In the genomic region with DNA sequence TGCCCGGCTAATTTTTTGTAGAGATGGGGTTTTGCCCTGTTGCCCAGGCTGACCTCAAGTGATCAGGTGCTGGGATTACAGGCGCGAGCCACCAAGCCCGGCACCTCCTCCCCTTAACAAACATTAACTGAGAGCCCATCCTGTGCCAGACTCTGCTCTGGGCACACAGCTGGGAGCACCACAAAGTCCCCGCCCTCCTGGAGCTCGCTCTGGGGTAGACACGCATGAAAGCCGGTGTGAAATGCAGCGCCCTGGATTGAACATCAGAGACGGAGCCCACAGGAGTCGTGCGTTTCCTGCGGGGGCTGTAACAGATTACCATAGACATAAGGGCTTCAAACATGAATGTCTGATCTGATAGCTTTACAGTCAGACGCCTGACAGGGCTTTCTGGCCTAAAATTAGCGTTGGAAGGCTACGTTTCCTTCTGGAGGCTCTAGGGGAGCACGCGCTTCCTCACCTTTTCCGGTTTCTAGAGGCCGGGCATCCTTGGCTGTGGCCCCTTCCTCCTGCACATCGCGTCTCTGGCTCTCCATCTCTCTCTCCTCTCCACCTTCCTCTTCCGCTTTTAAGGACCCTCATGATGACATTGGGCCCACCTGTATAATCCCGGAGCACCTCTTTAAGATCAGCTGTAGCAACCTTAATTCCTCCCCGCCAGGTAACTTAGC, we compare ENCODE assay signal across 10 cellular contexts. TPM values are rescaled to one million over a fixed set of nuclear protein-coding genes. Genes with fewer than 3 reads are reported as not detected.
DNase-seq lines count a peak whose midpoint lies in the region; ATAC-seq and TF ChIP-seq lines count a peak whose summit lies in the region.
"Had no signal": no experiment of that assay in that cellular context is flagged by ENCODE, and none has a peak within 500 bp of the region (broad histone marks: within the 10 kb centered on the region; RNA-seq: fewer than 3 reads in every experiment).

No MANE protein-coding gene starts in this region.

- H3K9me3 Mint-ChIP-seq in brain: no peaks in the 10 kb centered on the region
- H3K9me3 Mint-ChIP-seq: neural crest cell had no signal

- TF ChIP-seq POLR2A in vagina (IDR thresholded peaks at IDR 0.05): no peak

- no peaks in the 10 kb centered on the region for H3K27me3 ChIP-seq in heart right ventricle
- no peaks in the 10 kb centered on the region for H3K27me3 ChIP-seq in mucosa of stomach (ENCODE audit: control insufficient read depth, insufficient read depth, low read length)
- H3K27me3 ChIP-seq in vagina: no peaks in the 10 kb centered on the region

- peak overlapping the region in 3 of 5 experiments; percentile 20 to 70 (median 70) for H3K27ac Mint-ChIP-seq in brain

- H3K4me3 Mint-ChIP-seq in brain: peak overlapping the region in 1 of 5 experiments; percentile 5
- H3K4me3 Mint-ChIP-seq: neural crest cell had no signal

- ATAC-seq in heart right ventricle: peak in 6 of 8 donors; percentile 2 to 37 (median 16)
- no peak for ATAC-seq in Right ventricle myocardium superior (ENCODE audit: poor library complexity)

- DNase-seq in heart right ventricle: no peak
- DNase-seq in Right ventricle myocardium superior: no peak
- no peak for DNase-seq in vagina (ENCODE audit: extremely low spot score in 2 of 2)
- no peak for DNase-seq in foreskin melanocyte
- DNase-seq in retina: no peak
- DNase-seq in NCI-H2196 treated with DMSO at 0.1 percent for 48 hours (lab: John Stamatoyannopoulos, UW; ENCODE audit: unreplicated experiment): no peak
- DNase-seq: NCI-H82 had no signal

- H3K9ac ChIP-seq in mucosa of stomach (ENCODE audit: low read length): peak overlapping the region; percentile 61

- H3K36me3 ChIP-seq in heart right ventricle: no peaks in the 10 kb centered on the region
- no peaks in the 10 kb centered on the region for H3K36me3 ChIP-seq in mucosa of stomach (ENCODE audit: control insufficient read depth, insufficient read depth, low read length)
- H3K36me3 ChIP-seq in vagina: no peaks in the 10 kb centered on the region

- H3K27ac ChIP-seq in heart right ventricle (peak overlapping the region; percentile 51 to 96 (median 90)), vagina (peak overlapping the region; percentile 95)

- H3K9me3 ChIP-seq in heart right ventricle (no peaks in the 10 kb centered on the region), mucosa of stomach (ENCODE audit: control insufficient read depth, low read length) (no peaks in the 10 kb centered on the region), vagina (no peaks in the 10 kb centered on the region)

- H3K36me3 Mint-ChIP-seq in brain: no peaks in the 10 kb centered on the region

- H3K4me3 ChIP-seq in heart right ventricle (peak overlapping the region in 9 of 10 donors; percentile 13 to 50 (median 39)), mucosa of stomach (ENCODE audit: low read length) (no peak overlapping the region), vagina (peak overlapping the region; percentile 32 to 34)

- TF ChIP-seq CTCF in heart right ventricle (IDR thresholded peaks at IDR 0.05): no peak
- no peak for TF ChIP-seq CTCF in brain (conservative IDR thresholded peaks at IDR 0.05)
- no peak for TF ChIP-seq CTCF in vagina (IDR thresholded peaks at IDR 0.05)

- WGBS in heart right ventricle, 2 donors: 31 to 37% methylated on average over 25 of the region's 25 CpGs

- H3K27me3 Mint-ChIP-seq in brain: peaks cover 9% of the 10 kb centered on the region

- intact Hi-C loops in heart right ventricle (cut with DNase I) (loop anchor here in 4 of 10 donors (5.0 to 10.0 kb wide), 3 partner anchors 155 to 198 kb away; partner anchors contain the start of genes DENND4B (in 2 of the 4), CRTC2 (in 1 of the 4) and RAB13 (in 1 of the 4)), Right ventricle myocardium superior (cut with DNase I) (no loop called here), vagina (cut with DNase I) (loop anchor here (10.0 kb wide), 1 partner anchor 155 kb away; the partner anchor contains the start of gene DENND4B)

- H3K4me1 ChIP-seq in heart right ventricle: peaks cover 0 to 35% (median 24%) of the 10 kb centered on the region in 9 donors
- peaks cover 11% of the 10 kb centered on the region for H3K4me1 ChIP-seq in mucosa of stomach (ENCODE audit: control insufficient read depth, insufficient read depth, low read length)
- peaks cover 16% of the 10 kb centered on the region for H3K4me1 ChIP-seq in vagina

- H3K4me1 Mint-ChIP-seq in brain: peaks cover 44% of the 10 kb centered on the region

RNA-seq across cellular contexts. Expression of gene SLC27A3, which starts 14.4 kb away (rescaled TPM):
- total RNA-seq in heart right ventricle (10 to 100 TPM in 2 of 10 donors, 1 to 10 TPM in 8; 5.9 to 16.0 (median 8.9) TPM), Right ventricle myocardium superior (12.0 TPM), vagina (31.4 TPM)
- polyA plus RNA-seq in heart right ventricle (10 to 100 TPM; 26.7 to 43.8 TPM), brain (ENCODE audit: insufficient read depth, low read depth, low replicate concordance) (43.3 TPM)
